Comparison of ENCODE assay signal across 12 cellular contexts in the genomic region with DNA sequence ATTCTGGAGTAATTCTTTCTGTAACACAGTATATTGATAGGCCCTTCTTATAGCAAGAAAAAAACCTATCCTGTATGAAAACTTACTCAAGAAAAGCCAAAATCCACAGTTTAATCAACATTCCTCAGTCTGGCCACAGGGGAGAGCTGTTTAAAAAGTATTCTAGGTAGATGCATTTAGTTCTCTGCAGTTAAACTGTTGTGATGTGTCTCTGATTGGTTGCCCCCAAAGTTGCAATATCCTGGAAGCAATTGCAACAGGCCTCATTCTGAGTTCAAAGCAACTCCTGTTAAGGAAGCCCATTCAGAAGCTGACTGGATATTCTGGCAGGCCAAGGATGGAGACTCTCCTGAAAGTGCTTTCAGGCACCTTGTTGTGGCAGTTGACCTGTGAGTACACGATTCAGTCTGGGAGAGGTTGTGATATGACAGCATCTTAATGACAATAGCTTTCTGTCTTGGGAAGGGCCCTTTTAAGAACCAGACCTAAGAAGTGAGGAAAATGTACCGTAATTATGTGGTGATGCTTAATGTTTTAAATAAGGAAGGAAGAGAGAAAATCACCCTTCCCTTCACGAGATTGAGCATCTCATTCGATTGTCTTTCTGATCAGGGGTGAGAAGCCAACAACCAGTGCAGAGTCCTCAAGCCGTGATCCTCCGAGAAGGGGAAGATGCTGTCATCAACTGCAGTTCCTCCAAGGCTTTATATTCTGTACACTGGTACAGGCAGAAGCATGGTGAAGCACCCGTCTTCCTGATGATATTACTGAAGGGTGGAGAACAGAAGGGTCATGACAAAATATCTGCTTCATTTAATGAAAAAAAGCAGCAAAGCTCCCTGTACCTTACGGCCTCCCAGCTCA.
DNase-seq lines count a peak whose midpoint lies in the region; ATAC-seq, FAIRE-seq and TF ChIP-seq lines count a peak whose summit lies in the region.
"Had no signal": no experiment of that assay in that cellular context is flagged by ENCODE, and none has a peak within 500 bp of the region (broad histone marks: within the 10 kb centered on the region; RNA-seq: fewer than 3 reads in every experiment).

No MANE protein-coding gene starts in this region.

- no peak for TF ChIP-seq POLR2A in lower leg skin (IDR thresholded peaks at IDR 0.05)

- no peak overlapping the region for H3K27ac ChIP-seq in neural progenitor cell
- H3K27ac ChIP-seq: thyroid gland had no signal

- no peaks in the 10 kb centered on the region for H3K4me1 ChIP-seq in neural progenitor cell
- H3K4me1 ChIP-seq: thyroid gland had no signal

- H3K9me3 ChIP-seq in neural progenitor cell (ENCODE audit: low read depth) (no peaks in the 10 kb centered on the region), MG63 (no peaks in the 10 kb centered on the region)
- H3K9me3 ChIP-seq: thyroid gland had no signal

- intact Hi-C loops in lower leg skin (cut with DNase I; ENCODE audit: low total_unique reads): no loop called here

- H4K20me1 ChIP-seq in neural progenitor cell (ENCODE audit: low read depth): no peaks in the 10 kb centered on the region

- no peaks in the 10 kb centered on the region for H3K9me3 Mint-ChIP-seq in activated T-cell treated with anti-CD3 and anti-CD28 coated beads, Interleukin-2, amount 50 U/mL, for 24 hours
- H3K9me3 Mint-ChIP-seq in effector memory CD8-positive, alpha-beta T cell: no peaks in the 10 kb centered on the region
- H3K9me3 Mint-ChIP-seq in neural progenitor cell: no peaks in the 10 kb centered on the region

- H3F3A ChIP-seq in neural progenitor cell (ENCODE audit: low read depth): no peaks in the 10 kb centered on the region

- TF ChIP-seq CTCF in neural progenitor cell (IDR thresholded peaks at IDR 0.05) (peak; percentile 14), lower leg skin (IDR thresholded peaks at IDR 0.05) (no peak)

- no peak overlapping the region for H3K9ac ChIP-seq in neural progenitor cell

- H3K36me3 ChIP-seq in neural progenitor cell (no peaks in the 10 kb centered on the region), MG63 (no peaks in the 10 kb centered on the region)
- H3K36me3 ChIP-seq: thyroid gland had no signal

- H3K4me3 ChIP-seq in neural progenitor cell: no peak overlapping the region
- H3K4me3 ChIP-seq in lower leg skin (ENCODE audit: low read depth, poor library complexity, severe bottlenecking): no peak overlapping the region
- no peak overlapping the region for H3K4me3 ChIP-seq in MG63
- H3K4me3 ChIP-seq: thyroid gland had no signal

- H3K79me2 ChIP-seq in neural progenitor cell (ENCODE audit: low read depth): no peaks in the 10 kb centered on the region

- FAIRE-seq in RCC 7860 (lab: Jason Lieb, UNC): peak; percentile 7

- peak; percentile 45 for ATAC-seq in effector memory CD8-positive, alpha-beta T cell (replicated peaks)

- peaks cover 2% of the 10 kb centered on the region for H3K36me3 Mint-ChIP-seq in activated T-cell treated with anti-CD3 and anti-CD28 coated beads, Interleukin-2, amount 50 U/mL, for 24 hours (ENCODE audit: low read depth)
- no peaks in the 10 kb centered on the region for H3K36me3 Mint-ChIP-seq in effector memory CD8-positive, alpha-beta T cell (ENCODE audit: insufficient read depth)
- no peaks in the 10 kb centered on the region for H3K36me3 Mint-ChIP-seq in neural progenitor cell

- H3K4me2 ChIP-seq in neural progenitor cell: no peak overlapping the region

- no peaks in the 10 kb centered on the region for H3K27me3 Mint-ChIP-seq in activated T-cell treated with anti-CD3 and anti-CD28 coated beads, Interleukin-2, amount 50 U/mL, for 24 hours
- H3K27me3 Mint-ChIP-seq in effector memory CD8-positive, alpha-beta T cell: no peaks in the 10 kb centered on the region
- peaks cover 2% of the 10 kb centered on the region for H3K27me3 Mint-ChIP-seq in neural progenitor cell (ENCODE audit: insufficient read depth, low read depth)

- WGBS in lower leg skin, 2 donors: 87 to 88% methylated on average over 8 of the region's 8 CpGs

- H3K4me3 Mint-ChIP-seq in activated T-cell treated with anti-CD3 and anti-CD28 coated beads, Interleukin-2, amount 50 U/mL, for 24 hours: peak overlapping the region; percentile 77
- H3K4me3 Mint-ChIP-seq in effector memory CD8-positive, alpha-beta T cell: peak overlapping the region; percentile 34 to 43
- H3K4me3 Mint-ChIP-seq in neural progenitor cell: no peak overlapping the region

- peak; percentile 25 for DNase-seq in activated T-cell treated with anti-CD3 and anti-CD28 coated beads, Interleukin-2, amount 50 U/mL, for 24 hours
- DNase-seq in activated T-cell treated with anti-CD3 and anti-CD28 coated beads for 4 hours (no peak), RCC 7860 (ENCODE audit: low spot score) (no peak), neural progenitor cell (ENCODE audit: low spot score) (no peak), lower leg skin (ENCODE audit: low spot score in 2 of 2) (no peak), NCI-H187 treated with DMSO at 0.1 percent for 48 hours (lab: John Stamatoyannopoulos, UW) (no peak), MG63 (no peak)
- no peak for DNase-seq in effector memory CD8-positive, alpha-beta T cell
- DNase-seq: activated CD4-positive, CD25-positive, alpha-beta regulatory T cell; NCI-H1048; retina; thyroid gland had no signal

- H3K4me1 Mint-ChIP-seq in activated T-cell treated with anti-CD3 and anti-CD28 coated beads, Interleukin-2, amount 50 U/mL, for 24 hours (ENCODE audit: low read depth): peaks cover 5% of the 10 kb centered on the region
- H3K4me1 Mint-ChIP-seq in effector memory CD8-positive, alpha-beta T cell (ENCODE audit: low read depth in 2 of 2): no peaks in the 10 kb centered on the region
- no peaks in the 10 kb centered on the region for H3K4me1 Mint-ChIP-seq in neural progenitor cell

- H2AFZ ChIP-seq in neural progenitor cell (replicated peaks): peak overlapping the region; percentile 60

- peak overlapping the region; percentile 80 for H3K27ac Mint-ChIP-seq in activated T-cell treated with anti-CD3 and anti-CD28 coated beads, Interleukin-2, amount 50 U/mL, for 24 hours
- H3K27ac Mint-ChIP-seq in effector memory CD8-positive, alpha-beta T cell: no peak overlapping the region
- H3K27ac Mint-ChIP-seq in neural progenitor cell: no peak overlapping the region

- no peaks in the 10 kb centered on the region for H3K27me3 ChIP-seq in neural progenitor cell
- no peaks in the 10 kb centered on the region for H3K27me3 ChIP-seq in MG63
- H3K27me3 ChIP-seq: thyroid gland had no signal
